Comparison of ENCODE assay signal across 1 cellular context in the genomic region with DNA sequence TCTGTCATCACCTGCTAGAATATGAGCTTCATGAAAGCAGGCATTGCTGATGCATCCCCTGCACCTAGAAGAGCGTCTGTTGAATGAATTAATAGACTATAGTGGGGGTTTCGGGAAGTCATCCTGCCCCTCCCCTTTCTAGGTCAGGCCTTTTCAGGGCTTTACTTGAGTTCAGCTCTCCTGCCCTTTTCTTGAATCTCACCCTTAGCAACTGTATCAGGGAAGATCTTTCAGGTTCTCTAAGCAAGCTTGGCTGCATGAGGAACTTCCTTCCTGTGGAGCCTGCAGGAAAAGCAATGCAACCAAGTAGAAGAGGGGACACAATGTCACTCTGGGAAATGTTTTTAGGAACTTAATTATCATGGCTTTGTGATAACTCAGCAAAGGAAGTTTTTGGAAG.
TF ChIP-seq lines count a peak whose summit lies in the region.

No MANE protein-coding gene starts in this region.

TF ChIP-seq in HepG2, 621 proteins besides CTCF, POLR2A, EP300 and RAD21 (continued from another document):
- TF ChIP-seq, protein P1, sequence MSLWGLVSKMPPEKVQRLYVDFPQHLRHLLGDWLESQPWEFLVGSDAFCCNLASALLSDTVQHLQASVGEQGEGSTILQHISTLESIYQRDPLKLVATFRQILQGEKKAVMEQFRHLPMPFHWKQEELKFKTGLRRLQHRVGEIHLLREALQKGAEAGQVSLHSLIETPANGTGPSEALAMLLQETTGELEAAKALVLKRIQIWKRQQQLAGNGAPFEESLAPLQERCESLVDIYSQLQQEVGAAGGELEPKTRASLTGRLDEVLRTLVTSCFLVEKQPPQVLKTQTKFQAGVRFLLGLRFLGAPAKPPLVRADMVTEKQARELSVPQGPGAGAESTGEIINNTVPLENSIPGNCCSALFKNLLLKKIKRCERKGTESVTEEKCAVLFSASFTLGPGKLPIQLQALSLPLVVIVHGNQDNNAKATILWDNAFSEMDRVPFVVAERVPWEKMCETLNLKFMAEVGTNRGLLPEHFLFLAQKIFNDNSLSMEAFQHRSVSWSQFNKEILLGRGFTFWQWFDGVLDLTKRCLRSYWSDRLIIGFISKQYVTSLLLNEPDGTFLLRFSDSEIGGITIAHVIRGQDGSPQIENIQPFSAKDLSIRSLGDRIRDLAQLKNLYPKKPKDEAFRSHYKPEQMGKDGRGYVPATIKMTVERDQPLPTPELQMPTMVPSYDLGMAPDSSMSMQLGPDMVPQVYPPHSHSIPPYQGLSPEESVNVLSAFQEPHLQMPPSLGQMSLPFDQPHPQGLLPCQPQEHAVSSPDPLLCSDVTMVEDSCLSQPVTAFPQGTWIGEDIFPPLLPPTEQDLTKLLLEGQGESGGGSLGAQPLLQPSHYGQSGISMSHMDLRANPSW (CRISPR knock-in tag; IDR thresholded peaks at IDR 0.05; ENCODE audit: borderline replicate concordance): no peak
